20 cellular contexts compared by ENCODE assay signal in genomic region chr3:18112976-18113766, GRCh38.
DNase-seq lines count a peak whose midpoint lies in the region; ATAC-seq and TF ChIP-seq lines count a peak whose summit lies in the region.
"Had no signal": no experiment of that assay in that cellular context is flagged by ENCODE, and none has a peak within 500 bp of the region (broad histone marks: within the 10 kb centered on the region; RNA-seq: fewer than 3 reads in every experiment).

No MANE protein-coding gene starts in this region.

- no peaks in the 10 kb centered on the region for H3K36me3 ChIP-seq in GM23338 (ENCODE audit: insufficient read depth)
- H3K36me3 ChIP-seq: MG63 had no signal

- H3K27me3 ChIP-seq in GM23338 (ENCODE audit: insufficient read depth), result no peaks in the 10 kb centered on the region
- H3K27me3 ChIP-seq: MG63 had no signal

- no peaks in the 10 kb centered on the region for H4K20me1 ChIP-seq in GM23338 (replicated peaks; ENCODE audit: insufficient read depth)

- no peak overlapping the region for H3K4me3 ChIP-seq in GM23338
- H3K4me3 ChIP-seq: MG63 had no signal

- TF ChIP-seq CTCF in GM23338 (conservative IDR thresholded peaks at IDR 0.05; ENCODE audit: low read depth in 2 of 2) (no peak), brain (conservative IDR thresholded peaks at IDR 0.05) (no peak)

- H3F3A ChIP-seq in GM23338 (replicated peaks; ENCODE audit: low read depth), result no peaks in the 10 kb centered on the region

- H3K79me2 ChIP-seq in GM23338 (replicated peaks; ENCODE audit: insufficient read depth), result no peaks in the 10 kb centered on the region

- H3K9me3 Mint-ChIP-seq in GM23338 (no peaks in the 10 kb centered on the region), brain (peaks cover 0 to 6% (median 0%) of the 10 kb centered on the region in 5 experiments)
- no peaks in the 10 kb centered on the region for H3K9me3 Mint-ChIP-seq in activated CD4-positive, alpha-beta memory T cell treated with anti-CD3 and anti-CD28 coated beads for 36 hours
- H3K9me3 Mint-ChIP-seq: H9 had no signal

- H3K36me3 Mint-ChIP-seq in GM23338 (ENCODE audit: low read depth), result no peaks in the 10 kb centered on the region
- H3K36me3 Mint-ChIP-seq in brain, result peaks cover 4% of the 10 kb centered on the region
- H3K36me3 Mint-ChIP-seq in activated CD4-positive, alpha-beta memory T cell treated with anti-CD3 and anti-CD28 coated beads for 36 hours, result no peaks in the 10 kb centered on the region
- H3K36me3 Mint-ChIP-seq: CD4-positive, alpha-beta memory T cell had no signal

- no peak overlapping the region for H3K27ac Mint-ChIP-seq in GM23338
- H3K27ac Mint-ChIP-seq in brain, result peak overlapping the region in 3 of 5 experiments; percentile 20 to 93 (median 63)
- no peak overlapping the region for H3K27ac Mint-ChIP-seq in activated CD4-positive, alpha-beta memory T cell treated with anti-CD3 and anti-CD28 coated beads for 36 hours
- H3K27ac Mint-ChIP-seq: CD4-positive, alpha-beta memory T cell; H9 had no signal

- CTCF ChIA-PET in activated CD4-positive, alpha-beta memory T cell treated with anti-CD3 and anti-CD28 coated beads for 36 hours (lab: Charles Lee), result interaction anchor here (0.7 kb wide), 1 partner anchor 62 kb away, joined by 3 read pairs; no protein-coding TSS in a partner anchor

- POLR2A ChIA-PET in activated CD4-positive, alpha-beta memory T cell treated with anti-CD3 and anti-CD28 coated beads for 36 hours (lab: Charles Lee), result no interaction called here

- ATAC-seq in GM23338, result peak; percentile 59; the same call in 2 of the 3 replicates

- no peaks in the 10 kb centered on the region for H3K4me1 ChIP-seq in GM23338 (ENCODE audit: insufficient read depth)

- H3K27ac ChIP-seq in GM23338 (ENCODE audit: low read depth), result no peak overlapping the region

- no peak overlapping the region for H3K4me2 ChIP-seq in GM23338

- H3K4me3 Mint-ChIP-seq in GM23338 (no peak overlapping the region), brain (peak overlapping the region in 1 of 5 experiments; percentile 65)
- no peak overlapping the region for H3K4me3 Mint-ChIP-seq in activated CD4-positive, alpha-beta memory T cell treated with anti-CD3 and anti-CD28 coated beads for 36 hours
- H3K4me3 Mint-ChIP-seq: H9 had no signal

- peaks cover 4% of the 10 kb centered on the region for H3K27me3 Mint-ChIP-seq in GM23338 (ENCODE audit: insufficient read depth, low read depth, poor library complexity)
- H3K27me3 Mint-ChIP-seq in brain, result no peaks in the 10 kb centered on the region
- H3K27me3 Mint-ChIP-seq in activated CD4-positive, alpha-beta memory T cell treated with anti-CD3 and anti-CD28 coated beads for 36 hours, result no peaks in the 10 kb centered on the region

- H3K9me2 ChIP-seq in GM23338 (ENCODE audit: insufficient read depth), result peaks cover 2% of the 10 kb centered on the region; the same call in 1 of the 2 replicates

- no peak overlapping the region for H2AFZ ChIP-seq in GM23338

- H3K4me1 Mint-ChIP-seq in GM23338 (peaks cover 4% of the 10 kb centered on the region; the same call in 1 of the 3 replicates), brain (peaks cover 31% of the 10 kb centered on the region)
- H3K4me1 Mint-ChIP-seq in activated CD4-positive, alpha-beta memory T cell treated with anti-CD3 and anti-CD28 coated beads for 36 hours (ENCODE audit: low read depth), result peaks cover 5% of the 10 kb centered on the region

- intact Hi-C loops in activated CD4-positive, alpha-beta memory T cell treated with anti-CD3 and anti-CD28 coated beads for 36 hours (cut with micrococcal nuclease), result no loop called here

- DNase-seq in DMS 273 (lab: John Stamatoyannopoulos, UW; ENCODE audit: unreplicated experiment) (peak; percentile 8), DMS 273 treated with DMSO at 0.1 percent for 48 hours (lab: John Stamatoyannopoulos, UW) (no peak), GM23338 (ENCODE audit: low spot score) (peak; percentile 24), NCI-H69 (lab: John Stamatoyannopoulos, UW) (peak; percentile 49), NCI-H1092 (lab: John Stamatoyannopoulos, UW) (no peak), cerebellum (ENCODE audit: low spot score) (no peak)
- DNase-seq in activated CD4-positive, alpha-beta memory T cell treated with anti-CD3 and anti-CD28 coated beads for 36 hours, result no peak
- DNase-seq: 8988T; CD4-positive, alpha-beta memory T cell; DMS53; H9; Karpas-422; MG63; NCI-H1048; NCI-H187; NCI-H2227 treated with DMSO at 0.1 percent for 48 hours; NCI-H524; NK-92 treated with Interleukin-12 subunit alpha and Interleukin-12 subunit beta, amount 100 ng/mL, for 24 hours; SHP77 had no signal

TF ChIP-seq in GM23338, 12 proteins besides CTCF, POLR2A, EP300 and RAD21 (continues in another document):
- TF ChIP-seq STAT1 (IDR thresholded peaks at IDR 0.05; ENCODE audit: unreplicated experiment) (no peak), REST (IDR thresholded peaks at IDR 0.05; ENCODE audit: unreplicated experiment) (no peak), CREB1 (CRISPR knock-in tag; IDR thresholded peaks at IDR 0.05; ENCODE audit: low read depth) (no peak), NANOG (IDR thresholded peaks at IDR 0.05; ENCODE audit: borderline replicate concordance) (no peak)
- TF ChIP-seq, protein P1, sequence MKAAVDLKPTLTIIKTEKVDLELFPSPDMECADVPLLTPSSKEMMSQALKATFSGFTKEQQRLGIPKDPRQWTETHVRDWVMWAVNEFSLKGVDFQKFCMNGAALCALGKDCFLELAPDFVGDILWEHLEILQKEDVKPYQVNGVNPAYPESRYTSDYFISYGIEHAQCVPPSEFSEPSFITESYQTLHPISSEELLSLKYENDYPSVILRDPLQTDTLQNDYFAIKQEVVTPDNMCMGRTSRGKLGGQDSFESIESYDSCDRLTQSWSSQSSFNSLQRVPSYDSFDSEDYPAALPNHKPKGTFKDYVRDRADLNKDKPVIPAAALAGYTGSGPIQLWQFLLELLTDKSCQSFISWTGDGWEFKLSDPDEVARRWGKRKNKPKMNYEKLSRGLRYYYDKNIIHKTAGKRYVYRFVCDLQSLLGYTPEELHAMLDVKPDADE (IDR thresholded peaks at IDR 0.05), result no peak

Comparison
In these comparisons a context has a peak if more than half of its experiments do, and no peak if none do; other contexts are left out.
1. DNase-seq: peak in DMS 273 (single experiment), GM23338 (single experiment) and NCI-H69 (single experiment); none in DMS 273 treated with DMSO at 0.1 percent for 48 hours (single experiment), NCI-H1092 (single experiment), activated CD4-positive, alpha-beta memory T cell treated with anti-CD3 and anti-CD28 coated beads for 36 hours (single experiment) and cerebellum (single experiment).
2. H3K27ac Mint-ChIP-seq: peak in brain (3 of 5); none in GM23338 (single experiment) and activated CD4-positive, alpha-beta memory T cell treated with anti-CD3 and anti-CD28 coated beads for 36 hours (single experiment).